8 cellular contexts compared by ENCODE assay signal in the genomic region with DNA sequence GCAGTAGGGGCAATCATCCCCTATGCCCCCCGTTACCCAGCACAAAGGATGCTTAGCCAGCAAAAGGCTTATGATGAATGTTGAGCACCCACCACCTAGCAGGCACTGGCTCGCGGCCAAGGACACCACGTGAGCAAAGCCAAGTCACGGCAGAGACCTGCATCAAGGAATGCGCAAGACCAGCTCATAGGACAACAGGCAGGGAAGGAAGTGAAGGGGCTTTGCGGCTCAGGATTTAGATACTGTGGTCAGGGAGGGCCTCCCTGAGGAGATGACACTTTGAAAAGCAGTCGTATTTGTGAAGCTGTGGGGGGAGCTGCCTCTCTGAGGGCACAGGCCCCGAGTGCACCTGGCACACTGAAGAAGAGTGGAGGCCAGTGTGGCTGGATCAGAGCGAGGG. TPM values are rescaled to one million over a fixed set of nuclear protein-coding genes. Genes with fewer than 3 reads are reported as not detected.
A peak's percentile ranks its signal among the peaks of the same experiment; 100 is the strongest.
DNase-seq lines count a peak whose midpoint lies in the region; ATAC-seq and TF ChIP-seq lines count a peak whose summit lies in the region.

No MANE protein-coding gene starts in this region.

- intact Hi-C loops in Right ventricle myocardium superior (cut with DNase I) (no loop called here), Right ventricle myocardium inferior (cut with DNase I) (no loop called here), breast epithelium (cut with DNase I; ENCODE audit: low total_unique reads) (no loop called here)

- no peak overlapping the region for H3K9ac ChIP-seq in mucosa of rectum (ENCODE audit: low read depth in 1 of 2, low read length in 2 of 2)

- H3K27me3 ChIP-seq in breast epithelium (no peaks in the 10 kb centered on the region), mucosa of rectum (ENCODE audit: control insufficient read depth in 2 of 2, insufficient read depth in 2 of 2, low read length in 2 of 2) (no peaks in the 10 kb centered on the region)

- no peaks in the 10 kb centered on the region for H3K36me3 ChIP-seq in breast epithelium
- H3K36me3 ChIP-seq in mucosa of rectum (ENCODE audit: control insufficient read depth in 2 of 2, insufficient read depth in 2 of 2, low read length in 2 of 2), result peaks cover 2 to 11% of the 10 kb centered on the region in 2 donors

- H3K4me1 ChIP-seq in breast epithelium (no peaks in the 10 kb centered on the region), mucosa of rectum (ENCODE audit: control insufficient read depth in 2 of 2, insufficient read depth in 2 of 2, low read length in 2 of 2) (peaks cover 59 to 60% of the 10 kb centered on the region in 2 donors)

- H3K4me3 ChIP-seq in breast epithelium (no peak overlapping the region), mucosa of rectum (ENCODE audit: low read length in 2 of 2) (no peak overlapping the region)

- no peak for TF ChIP-seq CTCF in breast epithelium (IDR thresholded peaks at IDR 0.05)

- TF ChIP-seq POLR2A in breast epithelium (IDR thresholded peaks at IDR 0.05), result no peak

- ATAC-seq in Right ventricle myocardium superior (ENCODE audit: poor library complexity), result no peak
- no peak for ATAC-seq in Right ventricle myocardium inferior
- ATAC-seq in GM19455 (IDR thresholded peaks at IDR 0.05; ENCODE audit: unreplicated experiment), result no peak
- ATAC-seq in HG03520 (IDR thresholded peaks at IDR 0.05; ENCODE audit: unreplicated experiment), result no peak

- DNase-seq in Right ventricle myocardium superior (peak; percentile 65), Right ventricle myocardium inferior (ENCODE audit: missing footprints) (no peak), T-helper 22 cell (ENCODE audit: low read depth) (peak; percentile 50), breast epithelium (ENCODE audit: low spot score in 2 of 2) (no peak), middle frontal gyrus (ENCODE audit: extremely low spot score, low spot score) (no peak)

- H3K27ac ChIP-seq in breast epithelium (peak overlapping the region; percentile 6 to 81), mucosa of rectum (ENCODE audit: low read depth in 2 of 2, low read length in 2 of 2) (peak overlapping the region; percentile 23 to 52)

- H3K9me3 ChIP-seq in breast epithelium (no peaks in the 10 kb centered on the region), mucosa of rectum (ENCODE audit: control insufficient read depth in 2 of 2, low read length in 2 of 2) (no peaks in the 10 kb centered on the region)

RNA-seq across cellular contexts. Expression of a gene that starts 32.8 kb away (rescaled TPM):
- total RNA-seq in Right ventricle myocardium superior (42.8 TPM), Right ventricle myocardium inferior (43.7 TPM), breast epithelium (10 to 100 TPM; 13.9 to 27.4 (median 17.4) TPM)

Comparison
In these comparisons a context has a peak if more than half of its experiments do, and no peak if none do; other contexts are left out.
1. DNase-seq: peak in Right ventricle myocardium superior (single experiment) and T-helper 22 cell (single experiment); none in Right ventricle myocardium inferior (single experiment), breast epithelium (0 of 2) and middle frontal gyrus (single experiment).